ENCODE assay signal across 1 cellular context in the genomic region with DNA sequence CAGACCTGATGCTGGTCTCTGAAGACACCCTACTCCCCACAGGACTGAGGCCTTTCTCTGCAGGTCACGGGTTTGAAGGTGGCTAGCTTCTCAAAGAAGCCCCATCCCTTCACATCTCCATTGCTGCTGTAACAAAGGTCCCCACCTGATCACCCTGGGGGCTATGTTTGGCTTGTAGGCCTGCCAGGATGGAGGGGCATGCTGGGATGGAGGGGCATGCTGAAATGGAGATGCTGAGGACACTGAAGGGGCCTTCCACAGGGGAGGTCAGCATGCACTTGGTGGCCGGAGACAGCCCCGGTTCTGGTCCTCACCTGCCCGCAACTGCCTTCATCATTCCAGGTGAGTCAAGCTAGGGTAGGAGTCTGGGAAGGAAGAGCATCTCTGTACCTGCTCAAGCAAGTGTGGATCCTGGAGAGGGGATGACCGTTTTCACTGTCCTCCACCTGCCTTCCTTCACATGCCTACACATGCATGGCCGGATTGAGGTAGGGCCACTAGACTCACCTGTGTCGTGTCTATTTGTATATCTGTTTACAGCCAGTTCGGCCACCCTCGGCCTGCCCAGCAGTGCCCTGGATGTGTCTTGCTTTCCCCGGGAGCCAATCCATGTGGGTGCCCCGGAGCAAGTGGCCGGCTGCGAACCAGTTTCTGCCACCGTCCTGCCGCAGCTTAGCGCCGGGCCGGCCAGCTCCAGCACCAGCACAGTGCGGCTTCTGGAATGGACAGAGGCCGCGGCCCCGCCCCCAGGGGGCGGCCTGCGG.
TF ChIP-seq lines count a peak whose summit lies in the region.

No MANE protein-coding gene starts in this region.

TF ChIP-seq in GM12878, 131 proteins besides CTCF, POLR2A, EP300 and RAD21:
- TF ChIP-seq, protein P1, sequence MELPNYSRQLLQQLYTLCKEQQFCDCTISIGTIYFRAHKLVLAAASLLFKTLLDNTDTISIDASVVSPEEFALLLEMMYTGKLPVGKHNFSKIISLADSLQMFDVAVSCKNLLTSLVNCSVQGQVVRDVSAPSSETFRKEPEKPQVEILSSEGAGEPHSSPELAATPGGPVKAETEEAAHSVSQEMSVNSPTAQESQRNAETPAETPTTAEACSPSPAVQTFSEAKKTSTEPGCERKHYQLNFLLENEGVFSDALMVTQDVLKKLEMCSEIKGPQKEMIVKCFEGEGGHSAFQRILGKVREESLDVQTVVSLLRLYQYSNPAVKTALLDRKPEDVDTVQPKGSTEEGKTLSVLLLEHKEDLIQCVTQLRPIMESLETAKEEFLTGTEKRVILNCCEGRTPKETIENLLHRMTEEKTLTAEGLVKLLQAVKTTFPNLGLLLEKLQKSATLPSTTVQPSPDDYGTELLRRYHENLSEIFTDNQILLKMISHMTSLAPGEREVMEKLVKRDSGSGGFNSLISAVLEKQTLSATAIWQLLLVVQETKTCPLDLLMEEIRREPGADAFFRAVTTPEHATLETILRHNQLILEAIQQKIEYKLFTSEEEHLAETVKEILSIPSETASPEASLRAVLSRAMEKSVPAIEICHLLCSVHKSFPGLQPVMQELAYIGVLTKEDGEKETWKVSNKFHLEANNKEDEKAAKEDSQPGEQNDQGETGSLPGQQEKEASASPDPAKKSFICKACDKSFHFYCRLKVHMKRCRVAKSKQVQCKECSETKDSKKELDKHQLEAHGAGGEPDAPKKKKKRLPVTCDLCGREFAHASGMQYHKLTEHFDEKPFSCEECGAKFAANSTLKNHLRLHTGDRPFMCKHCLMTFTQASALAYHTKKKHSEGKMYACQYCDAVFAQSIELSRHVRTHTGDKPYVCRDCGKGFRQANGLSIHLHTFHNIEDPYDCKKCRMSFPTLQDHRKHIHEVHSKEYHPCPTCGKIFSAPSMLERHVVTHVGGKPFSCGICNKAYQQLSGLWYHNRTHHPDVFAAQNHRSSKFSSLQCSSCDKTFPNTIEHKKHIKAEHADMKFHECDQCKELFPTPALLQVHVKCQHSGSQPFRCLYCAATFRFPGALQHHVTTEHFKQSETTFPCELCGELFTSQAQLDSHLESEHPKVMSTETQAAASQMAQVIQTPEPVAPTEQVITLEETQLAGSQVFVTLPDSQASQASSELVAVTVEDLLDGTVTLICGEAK (IDR thresholded peaks at IDR 0.05; ENCODE audit: borderline replicate concordance), result no peak
- TF ChIP-seq NBN (IDR thresholded peaks at IDR 0.05) (no peak), BRCA1 (IDR thresholded peaks at IDR 0.05; ENCODE audit: low read depth, low read length) (no peak), ESRRA (IDR thresholded peaks at IDR 0.05; ENCODE audit: low read length) (no peak), BACH1 (IDR thresholded peaks at IDR 0.05; ENCODE audit: borderline replicate concordance) (no peak), TARDBP (IDR thresholded peaks at IDR 0.05; ENCODE audit: borderline replicate concordance) (no peak), MYB (IDR thresholded peaks at IDR 0.05; ENCODE audit: borderline replicate concordance, low read depth, low read length) (no peak), ZNF384 (IDR thresholded peaks at IDR 0.05; ENCODE audit: borderline replicate concordance, low read depth, low read length) (no peak), NRF1 (conservative IDR thresholded peaks at IDR 0.05; ENCODE audit: low read depth, low read length) (no peak), JUNB (IDR thresholded peaks at IDR 0.05) (no peak)
- TF ChIP-seq, protein P2, sequence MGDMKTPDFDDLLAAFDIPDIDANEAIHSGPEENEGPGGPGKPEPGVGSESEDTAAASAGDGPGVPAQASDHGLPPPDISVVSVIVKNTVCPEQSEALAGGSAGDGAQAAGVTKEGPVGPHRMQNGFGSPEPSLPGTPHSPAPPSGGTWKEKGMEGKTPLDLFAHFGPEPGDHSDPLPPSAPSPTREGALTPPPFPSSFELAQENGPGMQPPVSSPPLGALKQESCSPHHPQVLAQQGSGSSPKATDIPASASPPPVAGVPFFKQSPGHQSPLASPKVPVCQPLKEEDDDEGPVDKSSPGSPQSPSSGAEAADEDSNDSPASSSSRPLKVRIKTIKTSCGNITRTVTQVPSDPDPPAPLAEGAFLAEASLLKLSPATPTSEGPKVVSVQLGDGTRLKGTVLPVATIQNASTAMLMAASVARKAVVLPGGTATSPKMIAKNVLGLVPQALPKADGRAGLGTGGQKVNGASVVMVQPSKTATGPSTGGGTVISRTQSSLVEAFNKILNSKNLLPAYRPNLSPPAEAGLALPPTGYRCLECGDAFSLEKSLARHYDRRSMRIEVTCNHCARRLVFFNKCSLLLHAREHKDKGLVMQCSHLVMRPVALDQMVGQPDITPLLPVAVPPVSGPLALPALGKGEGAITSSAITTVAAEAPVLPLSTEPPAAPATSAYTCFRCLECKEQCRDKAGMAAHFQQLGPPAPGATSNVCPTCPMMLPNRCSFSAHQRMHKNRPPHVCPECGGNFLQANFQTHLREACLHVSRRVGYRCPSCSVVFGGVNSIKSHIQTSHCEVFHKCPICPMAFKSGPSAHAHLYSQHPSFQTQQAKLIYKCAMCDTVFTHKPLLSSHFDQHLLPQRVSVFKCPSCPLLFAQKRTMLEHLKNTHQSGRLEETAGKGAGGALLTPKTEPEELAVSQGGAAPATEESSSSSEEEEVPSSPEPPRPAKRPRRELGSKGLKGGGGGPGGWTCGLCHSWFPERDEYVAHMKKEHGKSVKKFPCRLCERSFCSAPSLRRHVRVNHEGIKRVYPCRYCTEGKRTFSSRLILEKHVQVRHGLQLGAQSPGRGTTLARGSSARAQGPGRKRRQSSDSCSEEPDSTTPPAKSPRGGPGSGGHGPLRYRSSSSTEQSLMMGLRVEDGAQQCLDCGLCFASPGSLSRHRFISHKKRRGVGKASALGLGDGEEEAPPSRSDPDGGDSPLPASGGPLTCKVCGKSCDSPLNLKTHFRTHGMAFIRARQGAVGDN (IDR thresholded peaks at IDR 0.05), result no peak
- TF ChIP-seq, protein P3, sequence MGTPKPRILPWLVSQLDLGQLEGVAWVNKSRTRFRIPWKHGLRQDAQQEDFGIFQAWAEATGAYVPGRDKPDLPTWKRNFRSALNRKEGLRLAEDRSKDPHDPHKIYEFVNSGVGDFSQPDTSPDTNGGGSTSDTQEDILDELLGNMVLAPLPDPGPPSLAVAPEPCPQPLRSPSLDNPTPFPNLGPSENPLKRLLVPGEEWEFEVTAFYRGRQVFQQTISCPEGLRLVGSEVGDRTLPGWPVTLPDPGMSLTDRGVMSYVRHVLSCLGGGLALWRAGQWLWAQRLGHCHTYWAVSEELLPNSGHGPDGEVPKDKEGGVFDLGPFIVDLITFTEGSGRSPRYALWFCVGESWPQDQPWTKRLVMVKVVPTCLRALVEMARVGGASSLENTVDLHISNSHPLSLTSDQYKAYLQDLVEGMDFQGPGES (IDR thresholded peaks at IDR 0.05), result no peak
